Comparison of ENCODE assay signal across 22 cellular contexts in genomic region chr3:18870074-18870640, GRCh38.
A peak's percentile ranks its signal among the peaks of the same experiment; 100 is the strongest.
DNase-seq lines count a peak whose midpoint lies in the region; ATAC-seq and TF ChIP-seq lines count a peak whose summit lies in the region.
"Had no signal": no experiment of that assay in that cellular context is flagged by ENCODE, and none has a peak within 500 bp of the region (broad histone marks: within the 10 kb centered on the region; RNA-seq: fewer than 3 reads in every experiment).

No MANE protein-coding gene starts in this region.

- no peak for TF ChIP-seq CTCF in suprapubic skin (IDR thresholded peaks at IDR 0.05)

- peaks cover 26% of the 10 kb centered on the region for H3K9me3 Mint-ChIP-seq in activated CD4-positive, alpha-beta T cell treated with anti-CD3 and anti-CD28 coated beads, Interleukin-2, amount 10 ng/mL, durations not matched to agents 24 days and 14 days
- peaks cover 0 to 5% of the 10 kb centered on the region in 2 donors for H3K9me3 Mint-ChIP-seq in activated naive CD4-positive, alpha-beta T cell treated with anti-CD3 and anti-CD28 coated beads, Interleukin-2, amount 50 U/mL, for 72 hours
- H3K9me3 Mint-ChIP-seq: CD4-positive, CD25-positive, alpha-beta regulatory T cell; IgD-negative memory B cell had no signal

- H3K27me3 ChIP-seq in suprapubic skin: no peaks in the 10 kb centered on the region

- no peak for TF ChIP-seq POLR2A in suprapubic skin (IDR thresholded peaks at IDR 0.05)

- WGBS in suprapubic skin: 41% methylated on average over 1 of the region's 1 CpG

- no peak for DNase-seq in activated CD4-positive, alpha-beta T cell treated with anti-CD3 and anti-CD28 coated beads, Interleukin-2, amount 10 ng/mL, durations not matched to agents 24 days and 14 days
- no peak for DNase-seq in activated CD4-positive, alpha-beta T cell treated with anti-CD3 and anti-CD28 coated beads, Interleukin-2, amount 50 U/mL, for 48 hours
- DNase-seq in activated naive CD4-positive, alpha-beta T cell treated with anti-CD3 and anti-CD28 coated beads, Interleukin-2, amount 50 U/mL, for 72 hours (ENCODE audit: low spot score in 2 of 2): no peak
- DNase-seq in activated naive CD4-positive, alpha-beta T cell treated with Interleukin-2 at 50 U/mL for 16 hours: no peak
- peak; percentile 45 for DNase-seq in astrocyte of the hippocampus (ENCODE audit: low read depth, low spot score)
- no peak for DNase-seq in suprapubic skin (ENCODE audit: low spot score in 2 of 2)
- DNase-seq: CD4-positive, CD25-positive, alpha-beta regulatory T cell; COR-L47; DMS 273 treated with DMSO at 0.1 percent for 48 hours; DND-41; Kasumi-1; MM.1S; NCI-H1092 treated with DMSO at 0.1 percent for 48 hours; NCI-H146; NCI-H2081; NCI-H2171 treated with DMSO at 0.1 percent for 48 hours; NCI-H446 treated with DMSO at 0.1 percent for 48 hours had no signal

- peak overlapping the region; percentile 41 for H3K4me3 Mint-ChIP-seq in activated CD4-positive, alpha-beta T cell treated with anti-CD3 and anti-CD28 coated beads, Interleukin-2, amount 10 ng/mL, durations not matched to agents 24 days and 14 days
- H3K4me3 Mint-ChIP-seq: B cell; CD4-positive, CD25-positive, alpha-beta regulatory T cell; IgD-negative memory B cell had no signal

- no peak for TF ChIP-seq EP300 in suprapubic skin (IDR thresholded peaks at IDR 0.05)

- intact Hi-C loops in activated CD4-positive, alpha-beta T cell treated with anti-CD3 and anti-CD28 coated beads, Interleukin-2, amount 10 ng/mL, durations not matched to agents 24 days and 14 days (cut with micrococcal nuclease): loop anchor here (1.0 to 5.0 kb wide), 6 partner anchors 38 to 428 kb away; no protein-coding TSS in a partner anchor

- no peaks in the 10 kb centered on the region for H3K4me1 ChIP-seq in suprapubic skin

- no peaks in the 10 kb centered on the region for H3K27me3 Mint-ChIP-seq in activated CD4-positive, alpha-beta T cell treated with anti-CD3 and anti-CD28 coated beads, Interleukin-2, amount 10 ng/mL, durations not matched to agents 24 days and 14 days
- H3K27me3 Mint-ChIP-seq: B cell; CD4-positive, CD25-positive, alpha-beta regulatory T cell had no signal

- H3K4me3 ChIP-seq in suprapubic skin: no peak overlapping the region

- no peaks in the 10 kb centered on the region for H3K9me3 ChIP-seq in suprapubic skin

- H3K36me3 Mint-ChIP-seq in activated CD4-positive, alpha-beta T cell treated with anti-CD3 and anti-CD28 coated beads, Interleukin-2, amount 10 ng/mL, durations not matched to agents 24 days and 14 days (ENCODE audit: low read depth): no peaks in the 10 kb centered on the region
- peaks cover 0 to 43% of the 10 kb centered on the region in 2 donors for H3K36me3 Mint-ChIP-seq in activated naive CD4-positive, alpha-beta T cell treated with anti-CD3 and anti-CD28 coated beads, Interleukin-2, amount 50 U/mL, for 72 hours
- H3K36me3 Mint-ChIP-seq: CD4-positive, CD25-positive, alpha-beta regulatory T cell; IgD-negative memory B cell had no signal

- H3K27ac ChIP-seq in suprapubic skin: peak overlapping the region; percentile 3

- ATAC-seq in activated naive CD4-positive, alpha-beta T cell treated with anti-CD3 and anti-CD28 coated beads, Interleukin-2, amount 50 U/mL, for 72 hours: peak; percentile 60 to 75
- ATAC-seq in HG03378 (IDR thresholded peaks at IDR 0.05; ENCODE audit: unreplicated experiment) (no peak), HG02642 (IDR thresholded peaks at IDR 0.05; ENCODE audit: poor library complexity, unreplicated experiment) (no peak)
- ATAC-seq: Right ventricle myocardium inferior had no signal

- H3K4me1 Mint-ChIP-seq in activated CD4-positive, alpha-beta T cell treated with anti-CD3 and anti-CD28 coated beads, Interleukin-2, amount 10 ng/mL, durations not matched to agents 24 days and 14 days: peaks cover 32% of the 10 kb centered on the region
- H3K4me1 Mint-ChIP-seq: B cell, IgD-negative memory B cell had no signal

- H3K36me3 ChIP-seq in suprapubic skin: no peaks in the 10 kb centered on the region

- H3K27ac Mint-ChIP-seq in activated CD4-positive, alpha-beta T cell treated with anti-CD3 and anti-CD28 coated beads, Interleukin-2, amount 10 ng/mL, durations not matched to agents 24 days and 14 days: peak overlapping the region; percentile 84
- peak overlapping the region; percentile 89 to 98 for H3K27ac Mint-ChIP-seq in activated naive CD4-positive, alpha-beta T cell treated with anti-CD3 and anti-CD28 coated beads, Interleukin-2, amount 50 U/mL, for 72 hours
- H3K27ac Mint-ChIP-seq: B cell, IgD-negative memory B cell had no signal

Comparison
In these comparisons a context has a peak if more than half of its experiments do, and no peak if none do; other contexts are left out.
1. ATAC-seq: peak in activated naive CD4-positive, alpha-beta T cell treated with anti-CD3 and anti-CD28 coated beads, Interleukin-2, amount 50 U/mL, for 72 hours (2 of 2); none in HG03378 (single experiment) and HG02642 (single experiment).